22 cellular contexts compared by ENCODE assay signal in genomic region chrX:51779306-51779705, GRCh38.
"Had no signal": no experiment of that assay in that cellular context is flagged by ENCODE, and none has a peak within 500 bp of the region (broad histone marks: within the 10 kb centered on the region; RNA-seq: fewer than 3 reads in every experiment).

No MANE protein-coding gene starts in this region.

- H3K4me1 ChIP-seq: heart left ventricle, pancreas, suprapubic skin, thyroid gland had no signal

- DNase-seq: cortex of kidney; dorsolateral prefrontal cortex; effector CD8-positive, alpha-beta T cell; heart left ventricle; hypothalamus; kidney; left colon; left ventricle myocardium superior; mesenchymal stem cell; naive B cell; occipital lobe; pancreas; right cardiac atrium; small intestine; stimulated activated CD4-positive, alpha-beta T cell treated with anti-CD3 and anti-CD28 coated beads, Interleukin-12 subunit alpha, Interleukin-12 subunit beta, amount 100 ng/mL, for 4 hours; stimulated activated naive CD4-positive, alpha-beta T cell treated with Interleukin-2 at 50 U/mL for 16 hours; thyroid gland had no signal

- H3K4me3 ChIP-seq: dorsolateral prefrontal cortex, heart left ventricle, lung, pancreas, suprapubic skin, thyroid gland had no signal

- FAIRE-seq: endometrium, frontal cortex, kidney, pancreas, small intestine, urothelium cell line had no signal

- H3K9me3 ChIP-seq: heart left ventricle, pancreas, suprapubic skin, thyroid gland had no signal

- H3K27ac ChIP-seq: dorsolateral prefrontal cortex, heart left ventricle, pancreas, suprapubic skin, thyroid gland had no signal

- H3K36me3 ChIP-seq: heart left ventricle, pancreas, suprapubic skin, thyroid gland had no signal

- H3K27me3 ChIP-seq: suprapubic skin had no signal
